ENCODE assay signal across 8 cellular contexts in genomic region chr14:102086346-102086971, GRCh38. TPM values are rescaled to one million over a fixed set of nuclear protein-coding genes. Genes with fewer than 3 reads are reported as not detected.
DNase-seq lines count a peak whose midpoint lies in the region; ATAC-seq and TF ChIP-seq lines count a peak whose summit lies in the region.

No MANE protein-coding gene starts in this region.

- H3K27ac ChIP-seq in OCI-LY1 (ENCODE audit: low read depth, low read length, poor library complexity, severe bottlenecking), result peak overlapping the region; percentile 73
- H3K27ac ChIP-seq in parathyroid adenoma, result peak overlapping the region; percentile 90
- H3K27ac ChIP-seq in upper lobe of left lung, result peak overlapping the region; percentile 99 to 100 (median 100)

- H3K9me2 ChIP-seq in OCI-LY1 (ENCODE audit: low read depth, low read length), result no peaks in the 10 kb centered on the region

- H3K4me1 ChIP-seq in OCI-LY1 (ENCODE audit: insufficient read depth, low read length, severe bottlenecking) (peaks cover 53% of the 10 kb centered on the region), parathyroid adenoma (peaks cover 31% of the 10 kb centered on the region), upper lobe of left lung (peaks cover 36 to 57% (median 52%) of the 10 kb centered on the region in 4 donors)

- DNase-seq in NCI-H2081 (lab: John Stamatoyannopoulos, UW) (peak; percentile 35 to 51), NCI-H2081 treated with DMSO at 0.1 percent for 48 hours (lab: John Stamatoyannopoulos, UW) (no peak), globus pallidus (ENCODE audit: low spot score) (peak; percentile 65), upper lobe of left lung (peak in 1 of 2 donors; percentile 52)
- peak; percentile 69 for DNase-seq in activated naive CD4-positive, alpha-beta T cell treated with Interleukin-2 at 50 U/mL for 16 hours

- TF ChIP-seq CTCF in OCI-LY1 (IDR thresholded peaks at IDR 0.05; ENCODE audit: low read length) (no peak), parathyroid adenoma (IDR thresholded peaks at IDR 0.05) (no peak), upper lobe of left lung (IDR thresholded peaks at IDR 0.05) (no peak)

- H3K9ac ChIP-seq in OCI-LY1 (ENCODE audit: low read length), result peak overlapping the region; percentile 94
- peak overlapping the region; percentile 71 for H3K9ac ChIP-seq in parathyroid adenoma

- 0% methylated on average over 11 to 27 of the region's 73 CpGs for WGBS in upper lobe of left lung, 2 donors

- TF ChIP-seq EP300 in upper lobe of left lung (IDR thresholded peaks at IDR 0.05), result no peak

- no peaks in the 10 kb centered on the region for H3F3A ChIP-seq in OCI-LY1 (ENCODE audit: insufficient read depth, low read length)

- TF ChIP-seq POLR2A in upper lobe of left lung (IDR thresholded peaks at IDR 0.05), result no peak

- H3K79me2 ChIP-seq in OCI-LY1 (ENCODE audit: insufficient read depth, low read length), result peaks cover 16% of the 10 kb centered on the region
- peaks cover 14% of the 10 kb centered on the region for H3K79me2 ChIP-seq in parathyroid adenoma

- H2AFZ ChIP-seq in OCI-LY1 (ENCODE audit: low read length), result no peak overlapping the region
- H2AFZ ChIP-seq in parathyroid adenoma, result peak overlapping the region; percentile 74

- H3K9me3 ChIP-seq in OCI-LY1 (ENCODE audit: low read length) (no peaks in the 10 kb centered on the region), parathyroid adenoma (ENCODE audit: control insufficient read depth, low read length) (no peaks in the 10 kb centered on the region), upper lobe of left lung (no peaks in the 10 kb centered on the region)

- H4K20me1 ChIP-seq in OCI-LY1 (ENCODE audit: insufficient read depth, low read length), result no peaks in the 10 kb centered on the region

- H3K27me3 ChIP-seq in OCI-LY1 (ENCODE audit: insufficient read depth, low read length) (no peaks in the 10 kb centered on the region), parathyroid adenoma (ENCODE audit: control insufficient read depth, insufficient read depth, low read length) (no peaks in the 10 kb centered on the region), upper lobe of left lung (no peaks in the 10 kb centered on the region)

- ATAC-seq in HG02943 (IDR thresholded peaks at IDR 0.05; ENCODE audit: low read depth, unreplicated experiment), result peak; percentile 28
- peak in 1 of 2 donors; percentile 46 for ATAC-seq in upper lobe of left lung (ENCODE audit: low FRiP score in 2 of 2)

- H3K4me3 ChIP-seq in OCI-LY1 (ENCODE audit: low read depth, low read length, poor library complexity, severe bottlenecking), result peak overlapping the region; percentile 91
- H3K4me3 ChIP-seq in parathyroid adenoma (ENCODE audit: low read depth, low read length), result peak overlapping the region; percentile 81
- peak overlapping the region; percentile 55 to 91 (median 78) for H3K4me3 ChIP-seq in upper lobe of left lung

- H3K36me3 ChIP-seq in OCI-LY1 (ENCODE audit: insufficient read depth, low read length) (peaks cover 49% of the 10 kb centered on the region), parathyroid adenoma (ENCODE audit: control insufficient read depth, insufficient read depth, low read length) (no peaks in the 10 kb centered on the region), upper lobe of left lung (peaks cover 30 to 45% (median 38%) of the 10 kb centered on the region in 4 donors)

- peak overlapping the region; percentile 87 for H3K4me2 ChIP-seq in OCI-LY1 (ENCODE audit: low read length)
- H3K4me2 ChIP-seq in parathyroid adenoma (ENCODE audit: low read length), result peak overlapping the region; percentile 84

RNA-seq across cellular contexts. Expression of gene HSP90AA1, which starts 0.4 kb away (rescaled TPM):
- total RNA-seq in upper lobe of left lung, result 100 to 1,000 TPM; 147 to 509 (median 258) TPM

RNA-seq across cellular contexts. Expression of gene WDR20, which starts 53.2 kb away (rescaled TPM):
- total RNA-seq in upper lobe of left lung, result 10 to 100 TPM; 16.3 to 28.8 (median 20.6) TPM
